In the genomic region with DNA sequence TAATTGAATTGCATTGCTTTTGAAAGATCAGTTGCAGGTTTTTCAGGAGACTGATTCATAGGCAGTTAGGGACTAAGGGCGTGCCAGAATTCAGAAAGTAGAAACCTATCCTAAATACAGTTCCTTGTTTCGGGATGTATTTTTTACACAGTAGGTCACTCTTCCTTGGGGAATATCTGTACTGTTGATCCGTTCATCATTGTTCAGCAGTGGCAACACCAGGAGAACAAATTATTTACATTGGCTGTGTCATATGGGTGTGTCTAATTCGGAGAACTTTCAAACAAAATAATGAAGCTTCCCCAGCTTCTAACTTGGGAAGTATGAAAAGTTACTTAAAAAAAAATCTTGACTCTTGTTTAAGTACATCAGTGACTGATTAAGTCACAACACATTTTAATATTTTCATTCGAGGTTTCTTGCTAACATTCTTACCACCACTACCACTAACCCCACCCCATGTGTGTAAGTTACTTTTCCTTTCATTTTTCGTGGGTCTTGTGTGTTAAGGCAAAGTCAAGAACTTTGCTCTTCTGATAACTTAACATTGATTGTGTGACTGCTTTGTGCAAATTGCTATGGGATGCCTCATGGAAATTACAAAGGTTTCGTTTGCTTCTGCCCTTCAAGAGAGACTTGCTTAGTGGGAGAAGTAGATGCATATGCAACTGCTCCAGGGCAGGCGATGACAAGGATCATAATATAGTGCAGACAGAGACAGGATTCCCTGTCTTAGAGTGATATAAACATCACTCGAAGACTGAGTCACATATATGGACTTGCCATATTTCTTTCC, we compare ENCODE assay signal across 8 cellular contexts. TPM values are rescaled to one million over a fixed set of nuclear protein-coding genes. Genes with fewer than 3 reads are reported as not detected.
DNase-seq lines count a peak whose midpoint lies in the region; TF ChIP-seq lines count a peak whose summit lies in the region.

No MANE protein-coding gene starts in this region.

- H3K4me2 ChIP-seq in GM23248 (ENCODE audit: unreplicated experiment) (peak overlapping the region; percentile 98), OCI-LY3 (ENCODE audit: low read length) (peak overlapping the region; percentile 70)

- no peaks in the 10 kb centered on the region for H3K9me2 ChIP-seq in GM23248 (ENCODE audit: insufficient read depth)

- WGBS in GM23248 (ENCODE audit: low coverage in 1 of 2, low lambda C conversion rate in 2 of 2, missing lambda C conversion rate in 2 of 2), 2 experiments, result 1 to 4% methylated on average over 9 of the region's 9 CpGs

- H4K20me1 ChIP-seq in GM23248 (ENCODE audit: insufficient read depth) (no peaks in the 10 kb centered on the region), OCI-LY3 (ENCODE audit: insufficient read depth, low read length) (no peaks in the 10 kb centered on the region)

- H3K4me1 ChIP-seq in GM23248 (ENCODE audit: insufficient read depth) (peaks cover 12% of the 10 kb centered on the region), OCI-LY3 (ENCODE audit: low read length) (peaks cover 16% of the 10 kb centered on the region)

- DNase-seq in DMS 273 (lab: John Stamatoyannopoulos, UW; ENCODE audit: unreplicated experiment) (peak; percentile 49), DMS 273 treated with DMSO at 0.1 percent for 48 hours (lab: John Stamatoyannopoulos, UW) (no peak), GM23248 (peak; percentile 63), dermis blood vessel endothelial cell (peak; percentile 56), myocyte (ENCODE audit: low read depth) (peak; percentile 37), NCI-H146 treated with DMSO at 0.1 percent for 48 hours (lab: John Stamatoyannopoulos, UW; ENCODE audit: unreplicated experiment) (no peak)
- DNase-seq in stimulated activated CD4-positive, alpha-beta T cell treated with anti-CD3 and anti-CD28 coated beads, Interleukin-2, amount 100 ng/mL, for 48 hours, result no peak

- no peak for TF ChIP-seq CTCF in OCI-LY3 (IDR thresholded peaks at IDR 0.05; ENCODE audit: low read depth, low read length)

- H2AFZ ChIP-seq in GM23248, result peak overlapping the region; percentile 85
- no peak overlapping the region for H2AFZ ChIP-seq in OCI-LY3 (ENCODE audit: low read depth, low read length)

- H3K79me2 ChIP-seq in GM23248 (ENCODE audit: insufficient read depth) (no peaks in the 10 kb centered on the region), OCI-LY3 (ENCODE audit: low read length) (no peaks in the 10 kb centered on the region)

- peak overlapping the region; percentile 58 for H3K27ac ChIP-seq in GM23248
- H3K27ac ChIP-seq in OCI-LY3 (ENCODE audit: low read length), result no peak overlapping the region

- peaks cover 16% of the 10 kb centered on the region for H3F3A ChIP-seq in GM23248 (ENCODE audit: insufficient read depth)

- H3K9ac ChIP-seq in GM23248 (peak overlapping the region; percentile 72), OCI-LY3 (ENCODE audit: low read length) (no peak overlapping the region)

- H3K9me3 ChIP-seq in GM23248 (ENCODE audit: low read depth), result no peaks in the 10 kb centered on the region
- H3K9me3 ChIP-seq in OCI-LY3 (ENCODE audit: insufficient read depth, low read length), result no peaks in the 10 kb centered on the region

- in situ Hi-C loops in GM23248 (cut with MboI), result no loop called here

- no peaks in the 10 kb centered on the region for H3K27me3 ChIP-seq in GM23248 (replicated peaks; ENCODE audit: insufficient read depth)
- H3K27me3 ChIP-seq in OCI-LY3 (ENCODE audit: low read depth, low read length), result no peaks in the 10 kb centered on the region

- no peaks in the 10 kb centered on the region for H3K36me3 ChIP-seq in GM23248 (ENCODE audit: low read depth)
- H3K36me3 ChIP-seq in OCI-LY3 (replicated peaks; ENCODE audit: low read depth, low read length), result no peaks in the 10 kb centered on the region

- H3K4me3 ChIP-seq in GM23248, result peak overlapping the region; percentile 85
- H3K4me3 ChIP-seq in OCI-LY3 (ENCODE audit: low read length), result peak overlapping the region; percentile 48

RNA-seq across cellular contexts. Expression of a gene that starts 43.8 kb away (rescaled TPM):
- total RNA-seq in GM23248 (2014; rRNA removed; shearing (Covaris generic)), result 5.8 and 16.3 TPM in 2 replicates
- 71.8 and 78.7 TPM in 2 replicates for polyA plus RNA-seq in GM23248 (2016; fragmentation: Nextera tagmentation; extraction: Ambion mirVana)
- total RNA-seq in dermis blood vessel endothelial cell (18.9 and 25.5 TPM in 2 replicates), myocyte (16.9 and 17.7 TPM in 2 replicates)
- polyA plus RNA-seq in myocyte (2012), result 33.2 TPM

Comparison
In these comparisons a context has a peak if more than half of its experiments do, and no peak if none do; other contexts are left out.
1. DNase-seq: peak in DMS 273 (single experiment), GM23248 (single experiment), dermis blood vessel endothelial cell (single experiment) and myocyte (single experiment); none in DMS 273 treated with DMSO at 0.1 percent for 48 hours (single experiment), NCI-H146 treated with DMSO at 0.1 percent for 48 hours (single experiment) and stimulated activated CD4-positive, alpha-beta T cell treated with anti-CD3 and anti-CD28 coated beads, Interleukin-2, amount 100 ng/mL, for 48 hours (0 of 2).